Comparison of ENCODE assay signal across 10 cellular contexts in genomic region chr14:70888151-70888499, GRCh38. TPM values are rescaled to one million over a fixed set of nuclear protein-coding genes. Genes with fewer than 3 reads are reported as not detected.
DNase-seq lines count a peak whose midpoint lies in the region; ATAC-seq and TF ChIP-seq lines count a peak whose summit lies in the region.
"Had no signal": no experiment of that assay in that cellular context is flagged by ENCODE, and none has a peak within 500 bp of the region (broad histone marks: within the 10 kb centered on the region; RNA-seq: fewer than 3 reads in every experiment).

No MANE protein-coding gene starts in this region.

- H3K79me2 ChIP-seq in Loucy (ENCODE audit: insufficient read depth, low read length) = no peaks in the 10 kb centered on the region

- H3K4me1 ChIP-seq in Loucy (ENCODE audit: insufficient read depth, low read length, poor library complexity, severe bottlenecking) = peaks cover 71% of the 10 kb centered on the region
- no peaks in the 10 kb centered on the region for H3K4me1 ChIP-seq in colonic mucosa

- no peaks in the 10 kb centered on the region for H3K27me3 Mint-ChIP-seq in T-helper 2 cell treated with Interferon-gamma antibody and Interleukin-4, amounts not matched to agents 5 μg/mL and 100 μg/mL, for 36 hours (ENCODE audit: low read depth)

- peaks cover 5% of the 10 kb centered on the region; the same call in 1 of the 2 replicates for H3F3A ChIP-seq in Loucy (ENCODE audit: low read depth)

- TF ChIP-seq CTCF in Loucy (conservative IDR thresholded peaks at IDR 0.05; ENCODE audit: low read length) (peak; percentile 58), colonic mucosa (IDR thresholded peaks at IDR 0.05) (no peak)

- peaks cover 92% of the 10 kb centered on the region for H3K4me1 Mint-ChIP-seq in T-helper 2 cell treated with Interferon-gamma antibody and Interleukin-4, amounts not matched to agents 5 μg/mL and 100 μg/mL, for 36 hours (ENCODE audit: low read depth)

- H3K27ac Mint-ChIP-seq in T-helper 2 cell treated with Interferon-gamma antibody and Interleukin-4, amounts not matched to agents 5 μg/mL and 100 μg/mL, for 36 hours = peak overlapping the region; percentile 93

- peak overlapping the region; percentile 91 for H3K4me2 ChIP-seq in Loucy (ENCODE audit: low read depth, low read length, poor library complexity, severe bottlenecking)

- no peak overlapping the region for H2AFZ ChIP-seq in Loucy (ENCODE audit: low read length)

- no peaks in the 10 kb centered on the region for H3K36me3 Mint-ChIP-seq in T-helper 2 cell treated with Interferon-gamma antibody and Interleukin-4, amounts not matched to agents 5 μg/mL and 100 μg/mL, for 36 hours (ENCODE audit: low read depth)

- H3K27ac ChIP-seq in colonic mucosa = peak overlapping the region; percentile 45
- H3K27ac ChIP-seq in skin epidermis = peak overlapping the region in 15 of 21 experiments; percentile 7 to 87 (median 62)
- H3K27ac ChIP-seq: testis had no signal

- intact Hi-C loops in colonic mucosa (cut with DNase I) = no loop called here

- H3K4me3 ChIP-seq in Loucy (ENCODE audit: low read length, poor library complexity, severe bottlenecking) (no peak overlapping the region), colonic mucosa (no peak overlapping the region), skin epidermis (no peak overlapping the region)
- H3K4me3 ChIP-seq: testis had no signal

- H3K36me3 ChIP-seq in Loucy (ENCODE audit: insufficient read depth, low read length) = no peaks in the 10 kb centered on the region
- H3K36me3 ChIP-seq in colonic mucosa = no peaks in the 10 kb centered on the region

- no peaks in the 10 kb centered on the region for H3K27me3 ChIP-seq in Loucy (ENCODE audit: insufficient read depth, low read length, poor library complexity, severe bottlenecking)
- no peaks in the 10 kb centered on the region for H3K27me3 ChIP-seq in colonic mucosa
- H3K27me3 ChIP-seq: testis had no signal

- H3K9me3 Mint-ChIP-seq in T-helper 2 cell treated with Interferon-gamma antibody and Interleukin-4, amounts not matched to agents 5 μg/mL and 100 μg/mL, for 36 hours = no peaks in the 10 kb centered on the region

- DNase-seq in T-helper 2 cell treated with Interferon-gamma antibody and Interleukin-4, amounts not matched to agents 5 μg/mL and 100 μg/mL, for 36 hours (ENCODE audit: low spot score) = no peak
- DNase-seq in T-helper 2 cell (no peak), colonic mucosa (no peak), occipital lobe (lab: John Stamatoyannopoulos, UW) (no peak), NCI-H187 (lab: John Stamatoyannopoulos, UW) (no peak)
- DNase-seq: SHP77, testis had no signal

- H3K9ac ChIP-seq in Loucy (ENCODE audit: low read depth, low read length, poor library complexity, severe bottlenecking) = peak overlapping the region; percentile 64
- peak overlapping the region in 1 of 2 donors; percentile 12 for H3K9ac ChIP-seq in colonic mucosa (ENCODE audit: low read depth in 2 of 2, low read length in 2 of 2)

- no peaks in the 10 kb centered on the region for H3K9me2 ChIP-seq in Loucy (replicated peaks; ENCODE audit: low read depth, low read length)

- no peaks in the 10 kb centered on the region for H4K20me1 ChIP-seq in Loucy (ENCODE audit: insufficient read depth, low read length, poor library complexity, severe bottlenecking)

- peak overlapping the region; percentile 66 for H3K4me3 Mint-ChIP-seq in T-helper 2 cell treated with Interferon-gamma antibody and Interleukin-4, amounts not matched to agents 5 μg/mL and 100 μg/mL, for 36 hours

- H3K9me3 ChIP-seq in Loucy (ENCODE audit: insufficient read depth, low read depth, low read length) = no peaks in the 10 kb centered on the region
- H3K9me3 ChIP-seq in colonic mucosa = no peaks in the 10 kb centered on the region
- H3K9me3 ChIP-seq: testis had no signal

- ATAC-seq in GM18909 (IDR thresholded peaks at IDR 0.05; ENCODE audit: poor library complexity, unreplicated experiment) = no peak

RNA-seq across cellular contexts. Expression of gene PCNX1, which starts 19.1 kb away (rescaled TPM):
- total RNA-seq in colonic mucosa (10 to 100 TPM; 18.1 to 26.7 TPM), occipital lobe (191 TPM)
